8 cellular contexts compared by ENCODE assay signal in the genomic region with DNA sequence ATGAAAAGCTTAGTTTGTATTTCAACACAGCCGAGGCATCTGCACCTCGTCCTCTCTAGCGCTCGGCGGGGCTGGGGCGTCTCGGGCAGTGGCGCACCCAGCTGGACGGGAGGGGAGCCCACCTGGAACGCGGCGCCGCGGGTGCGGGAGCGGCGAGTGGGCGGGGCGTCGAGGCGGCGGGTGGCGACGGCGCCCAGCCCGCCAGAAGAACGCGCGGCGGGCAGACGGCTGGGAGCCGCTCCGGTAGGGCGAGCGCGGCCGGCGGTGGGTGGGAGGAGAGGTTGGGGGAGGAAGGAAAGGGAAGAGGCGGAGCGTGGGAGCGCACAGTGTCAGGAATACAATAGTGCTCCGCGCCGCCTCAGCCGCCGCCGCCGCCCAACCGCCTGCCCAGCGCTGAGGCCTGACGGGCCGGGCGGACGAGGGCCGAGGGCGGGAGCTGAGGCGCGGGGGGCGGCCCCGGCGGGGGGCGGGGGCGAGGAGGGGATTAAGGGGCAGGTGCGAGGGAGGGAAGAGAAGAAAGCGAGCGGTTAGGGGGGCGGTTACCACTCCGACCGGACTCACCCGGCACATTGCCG. TPM values are rescaled to one million over a fixed set of nuclear protein-coding genes. Genes with fewer than 3 reads are reported as not detected.
DNase-seq lines count a peak whose midpoint lies in the region; ATAC-seq, FAIRE-seq and TF ChIP-seq lines count a peak whose summit lies in the region.

Gene JADE3, plus strand, starts transcription at position 324 of the 575 bp plus-strand sequence. CDS start 72,474 bp downstream, outside the sequence.

- peak; percentile 49 for ATAC-seq in GM18511 (IDR thresholded peaks at IDR 0.05; ENCODE audit: unreplicated experiment)
- peak; percentile 91 to 96 (median 96) for ATAC-seq in heart right ventricle
- peak; percentile 89 to 93 (median 90) for ATAC-seq in pancreas

- H3K4me3 ChIP-seq in AG04449 (ENCODE audit: low read depth, low read length) = peak within 1 kb of the TSS; percentile 64
- peak within 1 kb of the TSS; percentile 41 to 78 (median 72) for H3K4me3 ChIP-seq in heart right ventricle
- H3K4me3 ChIP-seq in pancreas = peak within 1 kb of the TSS; percentile 40 to 60 (median 55)

- H3K27me3 ChIP-seq in heart right ventricle (peaks cover 0 to 69% (median 0%) of the 10 kb centered on the region in 7 donors), pancreas (peaks cover 0 to 2% (median 0%) of the 10 kb centered on the region in 4 donors)

- peak within 1 kb of the TSS; percentile 53 to 85 (median 78) for H3K27ac ChIP-seq in heart right ventricle
- H3K27ac ChIP-seq in pancreas = peak within 1 kb of the TSS; percentile 9 to 71 (median 60)

- no peak for FAIRE-seq in pancreas (lab: Jason Lieb, UNC)

- H3K4me1 ChIP-seq in heart right ventricle (peaks cover 0 to 19% (median 4%) of the 10 kb centered on the region in 9 donors), pancreas (peaks cover 0 to 4% (median 0%) of the 10 kb centered on the region in 3 donors)

- DNase-seq in AG04449 (ENCODE audit: low read depth, low spot score) (no peak), LoVo (ENCODE audit: low spot score) (peak; percentile 75), RKO (ENCODE audit: low spot score) (peak; percentile 51), amniotic stem cell (lab: John Stamatoyannopoulos, UW) (peak; percentile 59), heart right ventricle (peak; percentile 73 to 80), pancreas (peak; percentile 77 to 91 (median 84)), mesenteric fat pad (ENCODE audit: low spot score) (no peak)

- intact Hi-C loops in heart right ventricle (cut with DNase I) (loop anchor here in 5 of 10 donors (2.0 to 10.0 kb wide), 3 partner anchors 63 to 65 kb away; no protein-coding TSS in a partner anchor), pancreas (cut with DNase I) (no loop called here)

- CTCF ChIA-PET in AG04449 (lab: Yijun Ruan, JAX) = interaction anchor here (0.7 to 5.5 kb wide), 8 partner anchors 9 to 118 kb away, joined by 3 to 32 read pairs (median 6); no protein-coding TSS in a partner anchor

- 0% methylated on average over 17 to 65 of the region's 71 CpGs for WGBS in heart right ventricle, 2 donors
- WGBS in pancreas, 2 donors = 0 to 38% methylated on average over 53 to 63 of the region's 71 CpGs

- H3K9me3 ChIP-seq in heart right ventricle (peaks cover 0 to 5% (median 0%) of the 10 kb centered on the region in 11 donors), pancreas (no peaks in the 10 kb centered on the region)

- H3K36me3 ChIP-seq in heart right ventricle (no peaks in the 10 kb centered on the region), pancreas (no peaks in the 10 kb centered on the region)

- TF ChIP-seq CTCF in AG04449 (IDR thresholded peaks at IDR 0.05; ENCODE audit: insufficient read depth, low read length, missing control alignments) = no peak
- TF ChIP-seq CTCF in heart right ventricle (IDR thresholded peaks at IDR 0.05) = peak in 1 of 9 donors; percentile 19
- no peak for TF ChIP-seq CTCF in pancreas (IDR thresholded peaks at IDR 0.05)

- POLR2A ChIA-PET in AG04449 (lab: Yijun Ruan, JAX) = no interaction called here

RNA-seq across cellular contexts. Expression of gene JADE3, which starts in this region (rescaled TPM):
- total RNA-seq in heart right ventricle (1 to 10 TPM; 4.5 to 8.7 (median 6.4) TPM), pancreas (10 to 100 TPM in 2 of 6 donors, 1 to 10 TPM in 4; 8.0 to 11.9 (median 9.5) TPM), mesenteric fat pad (7.2 TPM)
- polyA plus RNA-seq in heart right ventricle (1 to 10 TPM; 1.6 to 1.9 TPM), pancreas (1 to 10 TPM; 2.7 to 3.4 TPM)

Comparison
In these comparisons a context has a peak if more than half of its experiments do, and no peak if none do; other contexts are left out.
1. DNase-seq: peak in LoVo (single experiment), RKO (single experiment), amniotic stem cell (single experiment), heart right ventricle (2 of 2) and pancreas (6 of 6); none in AG04449 (single experiment) and mesenteric fat pad (single experiment).
2. Peak in every context shown above with its lines, with median percentiles within 50 percentile points of each other: H3K4me3 ChIP-seq and ATAC-seq.